In the genomic region with DNA sequence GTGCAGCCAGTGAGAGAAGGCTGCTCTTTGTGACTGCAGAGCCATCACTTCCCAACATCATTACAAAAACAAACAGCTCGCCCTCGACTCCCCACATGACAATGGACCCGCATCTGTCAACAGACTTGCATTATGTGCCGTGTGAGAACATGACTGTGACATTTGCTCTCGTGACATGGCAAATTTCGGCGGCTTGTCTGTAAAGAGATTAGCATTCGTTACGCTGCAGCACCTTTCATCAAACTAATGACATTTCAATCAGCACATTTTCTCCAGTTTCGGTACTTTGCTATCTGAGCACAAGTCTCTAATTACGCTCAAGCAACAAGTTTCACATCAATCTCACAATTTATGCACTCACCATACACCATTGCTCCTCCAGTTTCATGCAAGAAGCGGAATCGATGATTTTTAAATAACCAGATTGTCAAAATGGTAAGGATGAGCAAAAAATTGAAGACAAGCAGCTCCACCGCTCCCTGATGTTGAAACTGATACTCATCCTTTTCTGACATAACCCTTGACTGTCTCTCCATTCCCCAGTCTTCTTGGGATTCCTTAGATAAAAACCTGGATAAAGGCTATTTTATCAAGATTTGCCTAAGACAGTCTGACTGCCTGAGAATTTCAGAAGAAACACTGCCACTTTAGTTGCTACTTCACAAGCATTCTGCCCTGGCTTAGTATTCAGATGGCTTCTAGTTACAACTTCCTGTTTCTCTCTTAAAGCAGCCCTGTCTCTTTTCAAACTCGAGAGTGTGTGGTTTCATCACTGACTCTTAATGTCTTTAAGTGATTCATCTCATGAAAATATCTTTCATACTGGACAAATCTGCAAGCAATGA, we compare ENCODE assay signal across 8 cellular contexts. TPM values are rescaled to one million over a fixed set of nuclear protein-coding genes. Genes with fewer than 3 reads are reported as not detected.
DNase-seq lines count a peak whose midpoint lies in the region; ATAC-seq and TF ChIP-seq lines count a peak whose summit lies in the region.

A gene (minus strand): TSS at position 682 of the 845 bp plus-strand sequence. CDS start 146 bp downstream, at position 536.

- H3K36me3 Mint-ChIP-seq in activated CD4-positive, alpha-beta T cell treated with anti-CD3 and anti-CD28 coated beads, Interleukin-2, amount 10 ng/mL, durations not matched to agents 7 days and 5 days (ENCODE audit: low read depth): peaks cover 3% of the 10 kb centered on the region
- no peaks in the 10 kb centered on the region for H3K36me3 Mint-ChIP-seq in mesothelial cell of epicardium

- H3K27me3 Mint-ChIP-seq in activated CD4-positive, alpha-beta T cell treated with anti-CD3 and anti-CD28 coated beads, Interleukin-2, amount 10 ng/mL, durations not matched to agents 7 days and 5 days: no peaks in the 10 kb centered on the region
- no peaks in the 10 kb centered on the region for H3K27me3 Mint-ChIP-seq in mesothelial cell of epicardium (ENCODE audit: low read depth)

- TF ChIP-seq EP300 in suprapubic skin (IDR thresholded peaks at IDR 0.05): no peak

- peak within 1 kb of the TSS; percentile 95 for H3K4me3 Mint-ChIP-seq in activated CD4-positive, alpha-beta T cell treated with anti-CD3 and anti-CD28 coated beads, Interleukin-2, amount 10 ng/mL, durations not matched to agents 7 days and 5 days
- H3K4me3 Mint-ChIP-seq in mesothelial cell of epicardium: peak within 1 kb of the TSS; percentile 88

- ATAC-seq in GM18508 (IDR thresholded peaks at IDR 0.05; ENCODE audit: insufficient read depth, unreplicated experiment) (peak; percentile 87), HG02884 (IDR thresholded peaks at IDR 0.05; ENCODE audit: unreplicated experiment) (peak; percentile 77)

- H3K9me3 ChIP-seq in suprapubic skin: no peaks in the 10 kb centered on the region

- DNase-seq in AG08396 (ENCODE audit: low spot score) (peak; percentile 39), NCI-H345 treated with DMSO at 0.1 percent for 48 hours (lab: John Stamatoyannopoulos, UW; ENCODE audit: unreplicated experiment) (peak; percentile 2), epithelial cell of esophagus (ENCODE audit: low read depth) (peak; percentile 84), mesothelial cell of epicardium (ENCODE audit: low spot score in 2 of 2, unreplicated experiment in 2 of 2) (no peak), suprapubic skin (ENCODE audit: low spot score in 2 of 2) (peak in 1 of 2 donors; percentile 67)
- DNase-seq in activated CD4-positive, alpha-beta T cell treated with anti-CD3 and anti-CD28 coated beads, Interleukin-2, amount 10 ng/mL, durations not matched to agents 7 days and 5 days: peak; percentile 49

- H3K4me1 ChIP-seq in suprapubic skin: peaks cover 48% of the 10 kb centered on the region

- no peak for TF ChIP-seq CTCF in epithelial cell of esophagus (IDR thresholded peaks at IDR 0.05; ENCODE audit: insufficient read depth, low read depth, low read length, missing control alignments)
- no peak for TF ChIP-seq CTCF in mesothelial cell of epicardium (IDR thresholded peaks at IDR 0.05; ENCODE audit: unreplicated experiment)
- TF ChIP-seq CTCF in suprapubic skin (IDR thresholded peaks at IDR 0.05): no peak

- H3K36me3 ChIP-seq in suprapubic skin: no peaks in the 10 kb centered on the region

- no peak for TF ChIP-seq POLR2A in suprapubic skin (IDR thresholded peaks at IDR 0.05)

- CTCF ChIA-PET in activated CD4-positive, alpha-beta T cell treated with anti-CD3 and anti-CD28 coated beads, Interleukin-2, amount 10 ng/mL, durations not matched to agents 7 days and 5 days (lab: Charles Lee): no interaction called here

- H3K4me3 ChIP-seq in epithelial cell of esophagus (ENCODE audit: low read length) (peak within 1 kb of the TSS; percentile 79), suprapubic skin (peak within 1 kb of the TSS; percentile 55)

- no peaks in the 10 kb centered on the region for H3K27me3 ChIP-seq in suprapubic skin

- POLR2A ChIA-PET in activated CD4-positive, alpha-beta T cell treated with anti-CD3 and anti-CD28 coated beads, Interleukin-2, amount 10 ng/mL, durations not matched to agents 7 days and 5 days (lab: Charles Lee): no interaction called here

- peak within 1 kb of the TSS; percentile 67 for H3K27ac ChIP-seq in suprapubic skin

- H3K27ac Mint-ChIP-seq in activated CD4-positive, alpha-beta T cell treated with anti-CD3 and anti-CD28 coated beads, Interleukin-2, amount 10 ng/mL, durations not matched to agents 7 days and 5 days: peak within 1 kb of the TSS; percentile 94
- H3K27ac Mint-ChIP-seq in mesothelial cell of epicardium: peak within 1 kb of the TSS; percentile 88

- no peaks in the 10 kb centered on the region for H3K9me3 Mint-ChIP-seq in activated CD4-positive, alpha-beta T cell treated with anti-CD3 and anti-CD28 coated beads, Interleukin-2, amount 10 ng/mL, durations not matched to agents 7 days and 5 days
- H3K9me3 Mint-ChIP-seq in mesothelial cell of epicardium: no peaks in the 10 kb centered on the region

- WGBS in suprapubic skin: under 1% methylated on average over 15 of the region's 15 CpGs

- peaks cover 54% of the 10 kb centered on the region for H3K4me1 Mint-ChIP-seq in activated CD4-positive, alpha-beta T cell treated with anti-CD3 and anti-CD28 coated beads, Interleukin-2, amount 10 ng/mL, durations not matched to agents 7 days and 5 days
- H3K4me1 Mint-ChIP-seq in mesothelial cell of epicardium: peaks cover 25% of the 10 kb centered on the region

RNA-seq across cellular contexts. Expression of the gene that starts here (rescaled TPM):
- total RNA-seq in activated CD4-positive, alpha-beta T cell treated with anti-CD3 and anti-CD28 coated beads, Interleukin-2, amount 10 ng/mL, durations not matched to agents 7 days and 5 days: 10 to 100 TPM; 13.8 to 16.4 TPM
- total RNA-seq in mesothelial cell of epicardium: 2.7 to 4.2 TPM (median 3.8 TPM) in 3 replicates
- total RNA-seq in suprapubic skin: 10 to 100 TPM; 16.6 to 51.0 (median 30.0) TPM

Comparison
In these comparisons a context has a peak if more than half of its experiments do, and no peak if none do; other contexts are left out.
1. DNase-seq: peak in AG08396 (single experiment), NCI-H345 treated with DMSO at 0.1 percent for 48 hours (single experiment), activated CD4-positive, alpha-beta T cell treated with anti-CD3 and anti-CD28 coated beads, Interleukin-2, amount 10 ng/mL, durations not matched to agents 7 days and 5 days (single experiment) and epithelial cell of esophagus (single experiment); none in mesothelial cell of epicardium (0 of 2).